Comparison of ENCODE assay signal across 8 cellular contexts in the genomic region with DNA sequence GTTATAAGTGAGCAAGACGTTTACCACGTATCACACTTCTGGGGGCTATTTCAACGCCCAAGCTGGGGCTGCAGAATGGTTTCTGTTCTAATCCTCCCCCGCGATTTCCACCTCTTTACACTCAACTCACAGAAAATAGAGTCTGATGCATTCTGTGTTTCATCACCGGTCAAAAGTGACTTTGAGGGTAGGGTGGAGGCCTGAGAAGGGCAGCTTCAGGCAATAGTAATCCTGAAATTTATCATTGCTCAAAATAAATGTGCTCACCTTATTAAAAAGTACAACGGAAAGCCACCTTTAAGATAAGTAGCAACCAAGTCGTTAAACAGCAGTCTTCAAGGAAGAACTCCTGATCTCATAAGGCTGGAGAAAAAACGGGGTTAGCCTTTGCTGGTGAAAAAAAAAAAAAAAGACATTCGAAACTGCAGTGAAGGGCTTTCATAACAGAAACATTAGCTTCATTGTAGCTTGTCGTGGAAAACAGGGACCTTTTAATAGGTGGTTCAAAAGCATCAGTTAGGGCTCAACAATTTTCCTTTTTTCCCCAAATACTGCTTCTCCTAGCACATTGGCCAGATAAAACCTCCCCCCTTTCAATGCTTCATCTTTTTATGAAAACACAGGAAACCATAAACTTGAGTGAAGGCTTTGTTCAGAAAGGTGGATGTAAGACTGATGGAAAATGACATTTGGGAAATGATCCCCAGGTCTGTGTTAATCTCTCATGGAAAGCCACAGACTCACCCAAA.
A peak's percentile ranks its signal among the peaks of the same experiment; 100 is the strongest.
DNase-seq lines count a peak whose midpoint lies in the region; ATAC-seq and TF ChIP-seq lines count a peak whose summit lies in the region.

No MANE protein-coding gene starts in this region.

- peak overlapping the region; percentile 61 to 66 for H3K4me3 ChIP-seq in left lung

- H3K9me3 ChIP-seq in left lung: no peaks in the 10 kb centered on the region

- no peak for TF ChIP-seq CTCF in left lung (IDR thresholded peaks at IDR 0.05)

- peak; percentile 21 for ATAC-seq in GM19035 (IDR thresholded peaks at IDR 0.05; ENCODE audit: unreplicated experiment)
- no peak for ATAC-seq in left lung
- no peak for ATAC-seq in GM18909 (IDR thresholded peaks at IDR 0.05; ENCODE audit: poor library complexity, unreplicated experiment)
- no peak for ATAC-seq in GM18511 (IDR thresholded peaks at IDR 0.05; ENCODE audit: unreplicated experiment)

- H3K36me3 ChIP-seq in left lung: no peaks in the 10 kb centered on the region

- intact Hi-C loops in left lung (cut with DNase I): no loop called here

- DNase-seq in NAMALWA (ENCODE audit: low spot score) (peak; percentile 29), left lung (no peak), GM03348 (ENCODE audit: low spot score) (no peak)
- DNase-seq in stimulated activated CD8-positive, alpha-beta memory T cell treated with anti-CD3 and anti-CD28 coated beads, Interleukin-4, amount 100 ng/mL, for 48 hours: peak; percentile 72

- H3K27me3 ChIP-seq in left lung: no peaks in the 10 kb centered on the region

- H3K27ac ChIP-seq in angular gyrus (ENCODE audit: low read depth, low read length) (peak overlapping the region; percentile 95), left lung (peak overlapping the region; percentile 96)

- peaks cover 32 to 70% of the 10 kb centered on the region in 2 donors for H3K4me1 ChIP-seq in left lung

Comparison
In these comparisons a context has a peak if more than half of its experiments do, and no peak if none do; other contexts are left out.
1. DNase-seq: peak in NAMALWA (single experiment) and stimulated activated CD8-positive, alpha-beta memory T cell treated with anti-CD3 and anti-CD28 coated beads, Interleukin-4, amount 100 ng/mL, for 48 hours (single experiment); none in left lung (0 of 2) and GM03348 (single experiment).